ENCODE assay signal across 32 cellular contexts in the genomic region with DNA sequence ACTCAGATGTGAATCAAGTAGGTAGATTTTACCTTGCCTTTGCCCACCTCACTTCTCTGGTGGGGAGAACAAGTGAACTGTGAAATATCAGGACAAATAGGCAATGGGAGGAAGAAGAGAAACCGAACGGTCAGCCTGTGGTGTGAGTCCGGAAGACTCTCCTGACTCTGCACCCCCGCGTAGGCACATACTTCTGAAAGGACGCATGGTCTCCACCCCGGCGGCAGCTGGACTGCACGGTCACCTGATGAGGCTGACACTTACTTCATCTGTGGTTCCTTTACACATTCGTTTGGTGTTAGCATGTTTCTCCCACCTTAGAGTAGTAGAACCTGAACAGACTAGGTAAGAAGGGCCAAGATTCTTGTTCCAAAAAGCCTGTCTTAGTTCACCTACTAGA.
"Had no signal": no experiment of that assay in that cellular context is flagged by ENCODE, and none has a peak within 500 bp of the region (broad histone marks: within the 10 kb centered on the region; RNA-seq: fewer than 3 reads in every experiment).

No MANE protein-coding gene starts in this region.

- ATAC-seq: Panc1, Right ventricle myocardium inferior, SK-N-SH treated with all-trans-retinoic acid at 6 μM for 48 hours had no signal

- H3K27ac ChIP-seq: PC-9, RWPE1, SJCRH30, SK-N-MC had no signal

- H3K27me3 ChIP-seq: MG63, SJCRH30 had no signal

- H3K9me3 ChIP-seq: MG63, SJCRH30 had no signal

- FAIRE-seq: RCC 7860 had no signal

- H3K4me1 ChIP-seq: SJCRH30 had no signal

- DNase-seq: Kasumi-1, MG63, NCI-H1048, NCI-H1092 treated with DMSO at 0.1 percent for 48 hours, NCI-H1105 treated with DMSO at 0.1 percent for 48 hours, NCI-H1417, NCI-H1436, NCI-H146, NCI-H1694, NCI-H187, NCI-H1930, NCI-H2029 treated with DMSO at 0.1 percent for 48 hours, NCI-H2081 treated with DMSO at 0.1 percent for 48 hours, NCI-H2107, NCI-H2171 treated with DMSO at 0.1 percent for 48 hours, NCI-H2227 treated with DMSO at 0.1 percent for 48 hours, NCI-H345, NCI-H446, NCI-H510A treated with DMSO at 0.1 percent for 48 hours, NCI-H524 treated with DMSO at 0.1 percent for 48 hours, NCI-H526 treated with DMSO at 0.1 percent for 48 hours, NCI-H774, PC-9, SHP77, SIG-M5, SJCRH30 had no signal

- H3K4me3 ChIP-seq: MG63, PC-9, SJCRH30, SK-N-MC had no signal
